Comparison of ENCODE assay signal across 18 cellular contexts in genomic region chr7:40758590-40758989, GRCh38.
DNase-seq lines count a peak whose midpoint lies in the region; ATAC-seq, FAIRE-seq and TF ChIP-seq lines count a peak whose summit lies in the region.
"Had no signal": no experiment of that assay in that cellular context is flagged by ENCODE, and none has a peak within 500 bp of the region (broad histone marks: within the 10 kb centered on the region; RNA-seq: fewer than 3 reads in every experiment).

No MANE protein-coding gene starts in this region.

- intact Hi-C loops in left ventricle myocardium inferior (cut with micrococcal nuclease) = no loop called here
- intact Hi-C loops in adrenal gland (cut with DNase I) = no loop called here
- intact Hi-C loops in testis (cut with DNase I; ENCODE audit: low total_unique reads) = no loop called here

- TF ChIP-seq CTCF in cardiac muscle cell (IDR thresholded peaks at IDR 0.05; ENCODE audit: low read depth, low read length) = no peak
- TF ChIP-seq CTCF in left ventricle myocardium inferior (IDR thresholded peaks at IDR 0.05; ENCODE audit: borderline replicate concordance) = no peak
- TF ChIP-seq CTCF in adrenal gland (IDR thresholded peaks at IDR 0.05) = no peak
- TF ChIP-seq CTCF in testis (IDR thresholded peaks at IDR 0.05) = no peak

- peak in 1 of 2 donors; percentile 32 for DNase-seq in cardiac muscle cell (ENCODE audit: low read depth in 1 of 2, low spot score in 1 of 2)
- DNase-seq in left ventricle myocardium inferior = no peak
- DNase-seq in NCI-H82 treated with DMSO at 0.1 percent for 48 hours (lab: John Stamatoyannopoulos, UW; ENCODE audit: unreplicated experiment) = peak; percentile 89
- DNase-seq in adrenal gland = peak in 6 of 7 donors; percentile 33 to 68 (median 43)
- peak; percentile 63 for DNase-seq in testis
- no peak for DNase-seq in HTR-8/SVneo (ENCODE audit: insufficient read length, low spot score)
- DNase-seq: AML-193; CD4-positive, CD25-positive, alpha-beta regulatory T cell; DMS79 treated with DMSO at 0.1 percent for 48 hours; HFFc6; KBM-7; NCI-H1092 treated with DMSO at 0.1 percent for 48 hours; NCI-H1694; NCI-H345 had no signal

- no peak for ATAC-seq in stimulated activated memory B cell treated with anti-CD40 and anti-IgM and Interleukin-4, amounts not matched to agents 10 μg/mL and 1 μg/mL and 100 μg/mL, for 72 hours

- H3K27me3 ChIP-seq in cardiac muscle cell = no peaks in the 10 kb centered on the region
- H3K27me3 ChIP-seq in left ventricle myocardium inferior (ENCODE audit: low read depth) = no peaks in the 10 kb centered on the region
- no peaks in the 10 kb centered on the region for H3K27me3 ChIP-seq in adrenal gland
- no peaks in the 10 kb centered on the region for H3K27me3 ChIP-seq in testis

- TF ChIP-seq POLR2A in adrenal gland (IDR thresholded peaks at IDR 0.05) (no peak), testis (IDR thresholded peaks at IDR 0.05) (no peak)

- H3K9me3 Mint-ChIP-seq in stimulated activated memory B cell treated with anti-CD40 and anti-IgM and Interleukin-4, amounts not matched to agents 10 μg/mL and 1 μg/mL and 100 μg/mL, for 72 hours = no peaks in the 10 kb centered on the region
- H3K9me3 Mint-ChIP-seq: HFFc6 had no signal

- H3K27ac ChIP-seq in cardiac muscle cell (peak overlapping the region; percentile 64), left ventricle myocardium inferior (replicated peaks) (no peak overlapping the region), adrenal gland (no peak overlapping the region), testis (peak overlapping the region in 1 of 2 donors; percentile 26)
- H3K27ac ChIP-seq: RWPE1 had no signal

- H3K4me3 Mint-ChIP-seq in stimulated activated memory B cell treated with anti-CD40 and anti-IgM and Interleukin-4, amounts not matched to agents 10 μg/mL and 1 μg/mL and 100 μg/mL, for 72 hours = no peak overlapping the region
- H3K4me3 Mint-ChIP-seq: CD4-positive, CD25-positive, alpha-beta regulatory T cell; HFFc6 had no signal

- H3K4me1 ChIP-seq in cardiac muscle cell (ENCODE audit: low read depth) (peaks cover 57% of the 10 kb centered on the region), left ventricle myocardium inferior (no peaks in the 10 kb centered on the region), adrenal gland (replicated peaks in 1 of 2) (peaks cover 5 to 8% of the 10 kb centered on the region in 2 donors), testis (peaks cover under 1% of the 10 kb centered on the region)

- H3K36me3 Mint-ChIP-seq in stimulated activated memory B cell treated with anti-CD40 and anti-IgM and Interleukin-4, amounts not matched to agents 10 μg/mL and 1 μg/mL and 100 μg/mL, for 72 hours = no peaks in the 10 kb centered on the region
- H3K36me3 Mint-ChIP-seq: CD4-positive, CD25-positive, alpha-beta regulatory T cell had no signal

- H3K9me3 ChIP-seq in cardiac muscle cell (ENCODE audit: low read depth) (no peaks in the 10 kb centered on the region), left ventricle myocardium inferior (replicated peaks) (no peaks in the 10 kb centered on the region), adrenal gland (replicated peaks in 1 of 3) (no peaks in the 10 kb centered on the region), testis (no peaks in the 10 kb centered on the region)

- no peaks in the 10 kb centered on the region for H3K36me3 ChIP-seq in cardiac muscle cell
- H3K36me3 ChIP-seq in left ventricle myocardium inferior = no peaks in the 10 kb centered on the region
- no peaks in the 10 kb centered on the region for H3K36me3 ChIP-seq in adrenal gland (replicated peaks in 1 of 2)
- H3K36me3 ChIP-seq in testis (ENCODE audit: low read depth, missing control alignments) = no peaks in the 10 kb centered on the region

- H3K4me3 ChIP-seq in cardiac muscle cell = no peak overlapping the region
- no peak overlapping the region for H3K4me3 ChIP-seq in left ventricle myocardium inferior
- H3K4me3 ChIP-seq in adrenal gland = no peak overlapping the region
- no peak overlapping the region for H3K4me3 ChIP-seq in testis

- H3K27ac Mint-ChIP-seq in stimulated activated memory B cell treated with anti-CD40 and anti-IgM and Interleukin-4, amounts not matched to agents 10 μg/mL and 1 μg/mL and 100 μg/mL, for 72 hours = no peak overlapping the region
- H3K27ac Mint-ChIP-seq: CD4-positive, CD25-positive, alpha-beta regulatory T cell; HFFc6 had no signal

- no peaks in the 10 kb centered on the region for H3K27me3 Mint-ChIP-seq in stimulated activated memory B cell treated with anti-CD40 and anti-IgM and Interleukin-4, amounts not matched to agents 10 μg/mL and 1 μg/mL and 100 μg/mL, for 72 hours
- H3K27me3 Mint-ChIP-seq: CD4-positive, CD25-positive, alpha-beta regulatory T cell had no signal

- FAIRE-seq in HTR-8/SVneo (lab: Jason Lieb, UNC) = no peak
- FAIRE-seq: G401.6, GM12892 had no signal

- 75 to 79% (median 78%) methylated on average over 3 of the region's 3 CpGs for WGBS in adrenal gland, 4 donors
- 62 to 65% methylated on average over 3 of the region's 3 CpGs for WGBS in testis, 2 donors

- H3K4me1 Mint-ChIP-seq in stimulated activated memory B cell treated with anti-CD40 and anti-IgM and Interleukin-4, amounts not matched to agents 10 μg/mL and 1 μg/mL and 100 μg/mL, for 72 hours = no peaks in the 10 kb centered on the region
- H3K4me1 Mint-ChIP-seq: CD4-positive, CD25-positive, alpha-beta regulatory T cell had no signal

Comparison
In these comparisons a context has a peak if more than half of its experiments do, and no peak if none do; other contexts are left out.
1. DNase-seq: peak in NCI-H82 treated with DMSO at 0.1 percent for 48 hours (single experiment), adrenal gland (6 of 7) and testis (single experiment); none in left ventricle myocardium inferior (single experiment) and HTR-8/SVneo (single experiment).